In the genomic region with DNA sequence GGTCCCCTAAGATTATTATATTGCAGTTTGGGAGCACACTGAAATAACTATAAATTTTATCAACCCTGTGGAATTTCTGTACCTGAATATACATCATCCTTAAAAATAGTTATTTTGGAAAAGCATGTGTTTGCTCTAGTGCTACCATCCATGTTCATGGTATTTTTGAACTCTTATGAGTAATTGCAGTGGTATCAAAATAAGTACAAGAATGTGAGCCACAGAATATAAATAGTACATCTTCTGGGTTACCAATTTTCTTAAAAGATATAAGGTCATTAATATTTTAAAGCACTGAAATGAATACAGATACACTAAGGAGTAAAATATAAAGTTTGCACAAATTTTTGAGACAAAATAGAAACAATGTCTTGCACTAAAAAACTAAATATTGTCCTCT, we compare ENCODE assay signal across 18 cellular contexts.
DNase-seq lines count a peak whose midpoint lies in the region; ATAC-seq and TF ChIP-seq lines count a peak whose summit lies in the region.
"Had no signal": no experiment of that assay in that cellular context is flagged by ENCODE, and none has a peak within 500 bp of the region (broad histone marks: within the 10 kb centered on the region; RNA-seq: fewer than 3 reads in every experiment).

No MANE protein-coding gene starts in this region.

- H2BK5ac ChIP-seq in IMR-90 (ENCODE audit: low read depth, low read length, poor library complexity, severe bottlenecking), result peak overlapping the region; percentile 60

- H4K91ac ChIP-seq in IMR-90 (ENCODE audit: insufficient read depth, low read depth, low read length), result no peak overlapping the region

- H2BK20ac ChIP-seq in IMR-90 (ENCODE audit: low read depth, low read length), result no peak overlapping the region

- H3K23ac ChIP-seq in IMR-90 (ENCODE audit: low read depth, low read length), result no peak overlapping the region

- intact Hi-C loops in IMR-90 (cut with micrococcal nuclease), result loop anchor here (10.0 kb wide), 1 partner anchor 1388 kb away; no protein-coding TSS in a partner anchor

- no peak overlapping the region for H3K4me2 ChIP-seq in IMR-90 (ENCODE audit: low read depth, low read length)

- H3K9me3 Mint-ChIP-seq in nephron, result no peaks in the 10 kb centered on the region
- H3K9me3 Mint-ChIP-seq: CD4-positive, alpha-beta memory T cell; IgD-negative memory B cell had no signal

- no peaks in the 10 kb centered on the region for H4K20me1 ChIP-seq in IMR-90 (ENCODE audit: insufficient read depth, low read length)

- no peaks in the 10 kb centered on the region for H3K27me3 Mint-ChIP-seq in nephron (ENCODE audit: low read depth)
- H3K27me3 Mint-ChIP-seq: CD4-positive, alpha-beta memory T cell; IgD-negative memory B cell had no signal

- H4K8ac ChIP-seq in IMR-90 (ENCODE audit: low read depth in 2 of 2, low read length in 2 of 2), result 0 out of 4 replicates have a peak overlapping the region, but pooled peaks of 1 of the 2 experiments have one; percentile 9

- no peak for TF ChIP-seq POLR2A in IMR-90 (IDR thresholded peaks at IDR 0.05; ENCODE audit: low read depth, low read length)

- H3K36me3 ChIP-seq in IMR-90 (ENCODE audit: control insufficient read depth, insufficient read depth, low read length), result peaks cover 6% of the 10 kb centered on the region

- POLR2A ChIA-PET in IMR-90 (lab: Charles Lee; ENCODE audit: unreplicated experiment), result no interaction called here

- no peak overlapping the region for H3K4me3 Mint-ChIP-seq in nephron
- H3K4me3 Mint-ChIP-seq: CD4-positive, alpha-beta memory T cell; IgD-negative memory B cell had no signal

- TF ChIP-seq CTCF in IMR-90 (conservative IDR thresholded peaks at IDR 0.05; ENCODE audit: low read depth, low read length), result no peak
- TF ChIP-seq CTCF in choroid plexus epithelial cell (conservative IDR thresholded peaks at IDR 0.05; ENCODE audit: low read depth, low read length), result no peak
- TF ChIP-seq CTCF in nephron (IDR thresholded peaks at IDR 0.05; ENCODE audit: unreplicated experiment in 3 of 3), result no peak

- peak; percentile 21; the same call in 1 of the 2 replicates for ATAC-seq in IMR-90 (ENCODE audit: low read depth)
- no peak for ATAC-seq in HG03108 (IDR thresholded peaks at IDR 0.05; ENCODE audit: unreplicated experiment)
- ATAC-seq in GM18907 (IDR thresholded peaks at IDR 0.05; ENCODE audit: unreplicated experiment), result no peak
- ATAC-seq: GM12878 had no signal

- DNase-seq in AG20443 (ENCODE audit: low spot score), result peak; percentile 6
- no peak for DNase-seq in IMR-90
- peak; percentile 23 for DNase-seq in choroid plexus epithelial cell (ENCODE audit: low read depth)
- no peak for DNase-seq in SHP77 (lab: John Stamatoyannopoulos, UW)
- DNase-seq in middle frontal gyrus (ENCODE audit: extremely low spot score, low spot score), result no peak
- DNase-seq: ACHN; BE2C; CD4-positive, alpha-beta memory T cell; DMS79; Kasumi-1; NCI-H187; NCI-H446; NK-92 treated with Interleukin-12 subunit alpha and Interleukin-12 subunit beta, amount 100 ng/mL, for 24 hours had no signal

- H2AK5ac ChIP-seq in IMR-90 (ENCODE audit: low read depth, low read length), result no peak overlapping the region

- no peak overlapping the region; the same call in 1 of the 2 replicates for H3K18ac ChIP-seq in IMR-90 (ENCODE audit: low read depth, low read length)

- H3K27me3 ChIP-seq in IMR-90 (ENCODE audit: control insufficient read depth, insufficient read depth, low read length), result no peaks in the 10 kb centered on the region
- H3K27me3 ChIP-seq: BE2C had no signal

- peak overlapping the region in 2 of 3 experiments; percentile 24 to 65 for H3K27ac Mint-ChIP-seq in nephron

- H3K56ac ChIP-seq in IMR-90 (ENCODE audit: extremely low read depth, insufficient read depth, low read length), result no peak overlapping the region

- H3K14ac ChIP-seq in IMR-90 (replicated peaks; ENCODE audit: low read depth, low read length), result no peak overlapping the region

- peaks cover 2% of the 10 kb centered on the region; the same call in 1 of the 2 replicates for H3K4me1 ChIP-seq in IMR-90 (ENCODE audit: control insufficient read depth, insufficient read depth, low read length)
- H3K4me1 ChIP-seq: BE2C had no signal

- no peak overlapping the region for H3K4ac ChIP-seq in IMR-90 (ENCODE audit: low read depth, low read length)

- no peak for TF ChIP-seq RAD21 in IMR-90 (IDR thresholded peaks at IDR 0.05; ENCODE audit: low read length)

- no peak overlapping the region for H3K9ac ChIP-seq in IMR-90 (ENCODE audit: low read depth, low read length)

- in situ Hi-C loops in IMR-90 (cut with MboI; ENCODE audit: low sequenced_read_pairs), result no loop called here

- no peaks in the 10 kb centered on the region for H3K9me3 ChIP-seq in IMR-90 (ENCODE audit: control insufficient read depth, insufficient read depth, low read length)
- H3K9me3 ChIP-seq: BE2C had no signal

- H2BK120ac ChIP-seq in IMR-90 (ENCODE audit: low read depth, low read length), result peak overlapping the region; percentile 81; the same call in 1 of the 2 replicates

- CTCF ChIA-PET in IMR-90 (lab: Yijun Ruan, JAX), result no interaction called here

- H3K4me3 ChIP-seq in IMR-90 (ENCODE audit: insufficient read depth, low read depth, low read length), result no peak overlapping the region
- H3K4me3 ChIP-seq in choroid plexus epithelial cell (ENCODE audit: low read depth, low read length), result no peak overlapping the region
- H3K4me3 ChIP-seq: GM12878 had no signal

- H2BK15ac ChIP-seq in IMR-90 (ENCODE audit: low read depth, low read length), result no peak overlapping the region

- H2AFZ ChIP-seq in IMR-90 (replicated peaks; ENCODE audit: low read length, poor library complexity), result no peak overlapping the region

- dilution Hi-C loops in IMR-90 (cut with HindIII; ENCODE audit: low sequenced_read_pairs, unreplicated experiment), result no loop called here

- H3K36me3 Mint-ChIP-seq in nephron (ENCODE audit: low read depth), result peaks cover 65% of the 10 kb centered on the region

- peaks cover 18% of the 10 kb centered on the region for H3K4me1 Mint-ChIP-seq in nephron

- no peak overlapping the region for H2AK9ac ChIP-seq in IMR-90 (replicated peaks; ENCODE audit: low read depth, low read length, poor library complexity)

- H4K5ac ChIP-seq in IMR-90 (ENCODE audit: low read depth, low read length), result no peak overlapping the region

- peaks cover 3% of the 10 kb centered on the region; the same call in 1 of the 2 replicates for H3K9me1 ChIP-seq in IMR-90 (ENCODE audit: insufficient read depth, low read length)

- no TSS peak for BruUV-seq in IMR-90 (replicated peaks; lab: Mats Ljungman, UMichigan)

- H3K27ac ChIP-seq in IMR-90 (ENCODE audit: insufficient read depth, low read length), result no peak overlapping the region

- no peaks in the 10 kb centered on the region; a peak in 1 of 4 replicates for H3K79me1 ChIP-seq in IMR-90 (ENCODE audit: low read depth in 1 of 2, low read length in 2 of 2)

TF ChIP-seq in IMR-90, 13 proteins besides CTCF, POLR2A, EP300 and RAD21:
- no peak for TF ChIP-seq MAZ (IDR thresholded peaks at IDR 0.05; ENCODE audit: borderline replicate concordance, low read depth, low read length)
- TF ChIP-seq FOS (IDR thresholded peaks at IDR 0.05; ENCODE audit: low read depth, low read length), result no peak
- TF ChIP-seq MXI1 (IDR thresholded peaks at IDR 0.05; ENCODE audit: borderline replicate concordance, low read depth, low read length), result no peak
- no peak for TF ChIP-seq MAFK (IDR thresholded peaks at IDR 0.05; ENCODE audit: low read depth, low read length)
- TF ChIP-seq, protein P1, sequence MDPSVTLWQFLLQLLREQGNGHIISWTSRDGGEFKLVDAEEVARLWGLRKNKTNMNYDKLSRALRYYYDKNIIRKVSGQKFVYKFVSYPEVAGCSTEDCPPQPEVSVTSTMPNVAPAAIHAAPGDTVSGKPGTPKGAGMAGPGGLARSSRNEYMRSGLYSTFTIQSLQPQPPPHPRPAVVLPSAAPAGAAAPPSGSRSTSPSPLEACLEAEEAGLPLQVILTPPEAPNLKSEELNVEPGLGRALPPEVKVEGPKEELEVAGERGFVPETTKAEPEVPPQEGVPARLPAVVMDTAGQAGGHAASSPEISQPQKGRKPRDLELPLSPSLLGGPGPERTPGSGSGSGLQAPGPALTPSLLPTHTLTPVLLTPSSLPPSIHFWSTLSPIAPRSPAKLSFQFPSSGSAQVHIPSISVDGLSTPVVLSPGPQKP (IDR thresholded peaks at IDR 0.05; ENCODE audit: borderline replicate concordance, low read depth, low read length), result no peak
- no peak for TF ChIP-seq RFX5 (IDR thresholded peaks at IDR 0.05; ENCODE audit: low read depth, low read length)
- TF ChIP-seq SMC3 (IDR thresholded peaks at IDR 0.05; ENCODE audit: low read depth, low read length), result no peak
- TF ChIP-seq, protein P2, sequence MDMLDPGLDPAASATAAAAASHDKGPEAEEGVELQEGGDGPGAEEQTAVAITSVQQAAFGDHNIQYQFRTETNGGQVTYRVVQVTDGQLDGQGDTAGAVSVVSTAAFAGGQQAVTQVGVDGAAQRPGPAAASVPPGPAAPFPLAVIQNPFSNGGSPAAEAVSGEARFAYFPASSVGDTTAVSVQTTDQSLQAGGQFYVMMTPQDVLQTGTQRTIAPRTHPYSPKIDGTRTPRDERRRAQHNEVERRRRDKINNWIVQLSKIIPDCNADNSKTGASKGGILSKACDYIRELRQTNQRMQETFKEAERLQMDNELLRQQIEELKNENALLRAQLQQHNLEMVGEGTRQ (IDR thresholded peaks at IDR 0.05; ENCODE audit: low read depth, low read length), result no peak
- no peak for TF ChIP-seq BHLHE40 (IDR thresholded peaks at IDR 0.05; ENCODE audit: low read depth, low read length)
- no peak for TF ChIP-seq CEBPB (IDR thresholded peaks at IDR 0.05; ENCODE audit: low read depth, low read length)
- no peak for TF ChIP-seq NFE2L2 (IDR thresholded peaks at IDR 0.05; ENCODE audit: low read depth, low read length)
- TF ChIP-seq RCOR1 (IDR thresholded peaks at IDR 0.05; ENCODE audit: insufficient replicate concordance, low read length), result no peak
- TF ChIP-seq CHD1 (IDR thresholded peaks at IDR 0.05; ENCODE audit: low read depth, low read length), result no peak
TF ChIP-seq in IMR-90: peak in this region for 0.

Comparison
In these comparisons a context has a peak if more than half of its experiments do, and no peak if none do; other contexts are left out.
1. DNase-seq: peak in AG20443 (single experiment) and choroid plexus epithelial cell (single experiment); none in IMR-90 (single experiment), SHP77 (0 of 2) and middle frontal gyrus (single experiment).